Comparison of ENCODE assay signal across 29 cellular contexts in genomic region chr1:15436881-15437449, GRCh38. TPM values are rescaled to one million over a fixed set of nuclear protein-coding genes. Genes with fewer than 3 reads are reported as not detected.
A peak's percentile ranks its signal among the peaks of the same experiment; 100 is the strongest.
DNase-seq lines count a peak whose midpoint lies in the region; ATAC-seq, FAIRE-seq and TF ChIP-seq lines count a peak whose summit lies in the region.
"Had no signal": no experiment of that assay in that cellular context is flagged by ENCODE, and none has a peak within 500 bp of the region (broad histone marks: within the 10 kb centered on the region; RNA-seq: fewer than 3 reads in every experiment).

No MANE protein-coding gene starts in this region.

- no peaks in the 10 kb centered on the region for H3K79me2 ChIP-seq in neural progenitor cell (ENCODE audit: low read depth)

- H3F3A ChIP-seq in neural progenitor cell (ENCODE audit: low read depth) = no peaks in the 10 kb centered on the region

- no peak overlapping the region for H3K4me3 Mint-ChIP-seq in neural progenitor cell
- no peak overlapping the region for H3K4me3 Mint-ChIP-seq in nephron progenitor cell
- H3K4me3 Mint-ChIP-seq: CD4-positive, alpha-beta memory T cell; HFFc6; IgD-negative memory B cell had no signal

- H3K4me1 Mint-ChIP-seq in neural progenitor cell (peaks cover 12% of the 10 kb centered on the region), nephron progenitor cell (peaks cover 14% of the 10 kb centered on the region)
- H3K4me1 Mint-ChIP-seq: CD4-positive, alpha-beta memory T cell; IgD-negative memory B cell had no signal

- H3K9me3 ChIP-seq in neural progenitor cell (ENCODE audit: low read depth) = no peaks in the 10 kb centered on the region
- H3K9me3 ChIP-seq: BE2C had no signal

- no peaks in the 10 kb centered on the region for H4K20me1 ChIP-seq in neural progenitor cell (ENCODE audit: low read depth)

- no peaks in the 10 kb centered on the region for H3K9me3 Mint-ChIP-seq in neural progenitor cell
- H3K9me3 Mint-ChIP-seq in nephron progenitor cell = no peaks in the 10 kb centered on the region
- H3K9me3 Mint-ChIP-seq: CD4-positive, alpha-beta memory T cell; HFFc6; IgD-negative memory B cell had no signal

- no peak for FAIRE-seq in HTR-8/SVneo (lab: Jason Lieb, UNC)
- FAIRE-seq: GM12891, GM18507 had no signal

- H3K27ac Mint-ChIP-seq in neural progenitor cell = peak overlapping the region; percentile 28
- no peak overlapping the region for H3K27ac Mint-ChIP-seq in nephron progenitor cell
- H3K27ac Mint-ChIP-seq: CD4-positive, alpha-beta memory T cell; HFFc6; IgD-negative memory B cell had no signal

- no peak overlapping the region for H3K9ac ChIP-seq in neural progenitor cell

- H3K27ac ChIP-seq in neural progenitor cell = no peak overlapping the region
- H3K27ac ChIP-seq: 22Rv1 had no signal

- ATAC-seq in HG03565 (IDR thresholded peaks at IDR 0.05; ENCODE audit: unreplicated experiment) = no peak
- ATAC-seq: SK-N-SH treated with all-trans-retinoic acid at 6 μM for 48 hours had no signal

- no peaks in the 10 kb centered on the region for H3K36me3 ChIP-seq in neural progenitor cell
- H3K36me3 ChIP-seq: BE2C had no signal

- no peaks in the 10 kb centered on the region for H3K27me3 ChIP-seq in neural progenitor cell
- H3K27me3 ChIP-seq: BE2C had no signal

- TF ChIP-seq CTCF in neural progenitor cell (IDR thresholded peaks at IDR 0.05) = no peak
- no peak for TF ChIP-seq CTCF in nephron progenitor cell (IDR thresholded peaks at IDR 0.05)

- H3K27me3 Mint-ChIP-seq in neural progenitor cell (ENCODE audit: insufficient read depth, low read depth) = peaks cover 7% of the 10 kb centered on the region
- H3K27me3 Mint-ChIP-seq in nephron progenitor cell (ENCODE audit: low read depth, poor library complexity) = peaks cover 10% of the 10 kb centered on the region
- H3K27me3 Mint-ChIP-seq: CD4-positive, alpha-beta memory T cell had no signal

- peak; percentile 27 for DNase-seq in DMS53 (lab: John Stamatoyannopoulos, UW)
- DNase-seq in DMS53 treated with DMSO at 0.1 percent for 48 hours (lab: John Stamatoyannopoulos, UW; ENCODE audit: unreplicated experiment) = no peak
- peak; percentile 34 for DNase-seq in NCI-H146 (lab: John Stamatoyannopoulos, UW)
- peak; percentile 21 for DNase-seq in NCI-H69 (lab: John Stamatoyannopoulos, UW)
- DNase-seq in neural progenitor cell (ENCODE audit: low spot score) = no peak
- no peak for DNase-seq in HTR-8/SVneo (ENCODE audit: insufficient read length, low spot score)
- no peak for DNase-seq in nephron progenitor cell
- DNase-seq: BE2C; CD4-positive, alpha-beta memory T cell; DND-41; GDM1; GOT3; HFFc6; NCI-H1436; NCI-H2081 treated with DMSO at 0.1 percent for 48 hours; NCI-H524 treated with DMSO at 0.1 percent for 48 hours; NK-92 treated with Interleukin-12 subunit alpha and Interleukin-12 subunit beta, amount 100 ng/mL, for 24 hours; SHP77 treated with DMSO at 0.1 percent for 48 hours; T-helper 1 cell had no signal

- H3K4me1 ChIP-seq in neural progenitor cell = no peaks in the 10 kb centered on the region
- H3K4me1 ChIP-seq: BE2C had no signal

- H3K4me2 ChIP-seq in neural progenitor cell = no peak overlapping the region

- H3K36me3 Mint-ChIP-seq in neural progenitor cell (no peaks in the 10 kb centered on the region), nephron progenitor cell (ENCODE audit: low read depth) (no peaks in the 10 kb centered on the region)
- H3K36me3 Mint-ChIP-seq: IgD-negative memory B cell had no signal

- H2AFZ ChIP-seq in neural progenitor cell (replicated peaks) = no peak overlapping the region

- H3K4me3 ChIP-seq in neural progenitor cell = no peak overlapping the region

RNA-seq across cellular contexts. Expression of gene CTRC, which starts 1.3 kb away (rescaled TPM):
- not detected in 2 replicates for total RNA-seq in neural progenitor cell (ENCODE audit: low replicate concordance)
- total RNA-seq: HFFc6, HT-29, LHCN-M2, OCI-LY7 had no signal

RNA-seq across cellular contexts. Expression of gene CELA2A, which starts 19.6 kb away (rescaled TPM):
- total RNA-seq in neural progenitor cell (ENCODE audit: low replicate concordance) = not detected in 2 replicates
- total RNA-seq: CD4-positive, alpha-beta memory T cell; HFFc6; HT-29; LHCN-M2; OCI-LY7; RPMI7951 had no signal

RNA-seq across cellular contexts. Expression of gene EFHD2, which starts 27.3 kb away (rescaled TPM):
- total RNA-seq in neural progenitor cell (ENCODE audit: low replicate concordance) = 6.5 and 14.5 TPM in 2 replicates

RNA-seq across cellular contexts. Expression of gene CELA2B, which starts 38.9 kb away (rescaled TPM):
- total RNA-seq in neural progenitor cell (ENCODE audit: low replicate concordance) = not detected in 2 replicates
- total RNA-seq: CD4-positive, alpha-beta memory T cell; HFFc6; HT-29; LHCN-M2; OCI-LY7; RPMI7951 had no signal

Comparison
In these comparisons a context has a peak if more than half of its experiments do, and no peak if none do; other contexts are left out.
1. DNase-seq: peak in DMS53 (single experiment), NCI-H146 (single experiment) and NCI-H69 (single experiment); none in DMS53 treated with DMSO at 0.1 percent for 48 hours (single experiment), neural progenitor cell (single experiment), HTR-8/SVneo (single experiment) and nephron progenitor cell (single experiment).